In the genomic region with DNA sequence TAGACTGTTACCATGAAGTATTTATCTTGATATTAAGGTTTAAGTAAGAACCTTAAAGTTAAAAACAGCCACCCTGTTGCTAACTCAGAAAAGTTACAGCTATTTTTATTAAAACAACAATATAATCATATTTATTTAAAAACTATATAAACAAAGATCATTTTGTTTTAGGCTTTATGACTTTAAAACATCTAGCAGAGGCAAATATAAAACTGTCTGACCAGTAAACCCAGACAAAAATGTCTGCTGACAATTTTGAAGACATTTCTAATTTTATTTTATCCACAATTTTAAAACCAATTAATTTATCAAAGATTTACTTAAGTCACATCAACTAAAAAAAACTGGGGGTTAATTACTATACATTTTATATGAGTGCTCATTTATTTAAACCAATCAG, we compare ENCODE assay signal across 22 cellular contexts.
DNase-seq lines count a peak whose midpoint lies in the region; ATAC-seq, FAIRE-seq and TF ChIP-seq lines count a peak whose summit lies in the region.
"Had no signal": no experiment of that assay in that cellular context is flagged by ENCODE, and none has a peak within 500 bp of the region (broad histone marks: within the 10 kb centered on the region; RNA-seq: fewer than 3 reads in every experiment).

No MANE protein-coding gene starts in this region.

- CTCF ChIA-PET in HEK293 (lab: Yijun Ruan, JAX) = interaction anchor here (0.7 to 1.0 kb wide), 2 partner anchors 42 to 699 kb away, joined by 3 read pairs; partner anchors contain the start of gene NMI

- peak; percentile 68 for FAIRE-seq in colon (lab: Jason Lieb, UNC)
- FAIRE-seq: GM12891 had no signal

- no peak overlapping the region for H3K27ac ChIP-seq in HEK293 (ENCODE audit: extremely low read depth, low read depth, low read length)
- H3K27ac ChIP-seq: BLaER1 had no signal

- TF ChIP-seq CTCF in HEK293 (tag by site-specific recombination; IDR thresholded peaks at IDR 0.05) = no peak

- ATAC-seq in HG03045 (IDR thresholded peaks at IDR 0.05; ENCODE audit: unreplicated experiment) (no peak), GM18873 (IDR thresholded peaks at IDR 0.05; ENCODE audit: low FRiP score, unreplicated experiment) (no peak)

- POLR2A ChIA-PET in HEK293 (lab: Yijun Ruan, JAX) = no interaction called here

- no peaks in the 10 kb centered on the region for H3K9me3 ChIP-seq in HEK293 (ENCODE audit: control insufficient read depth, insufficient read depth, low read depth, low read length)
- H3K9me3 ChIP-seq: BE2C had no signal

- no peak for DNase-seq in GM03348 (ENCODE audit: low spot score)
- DNase-seq: 8988T; ACHN; BE2C; C1 segment of cervical spinal cord; CD4-positive, alpha-beta memory T cell; CD4-positive, CD25-positive, alpha-beta regulatory T cell; CD8-positive, alpha-beta memory T cell; COR-L47; DMS 273 treated with DMSO at 0.1 percent for 48 hours; DMS153; DMS53; DMS79; DND-41; EL; GDM1 had no signal

- peaks cover 0 to 12% of the 10 kb centered on the region in 2 experiments; a peak in 1 of 3 replicates for H3K36me3 ChIP-seq in HEK293 (ENCODE audit: control insufficient read depth in 2 of 2, insufficient read depth in 1 of 2, low read length in 2 of 2)
- H3K36me3 ChIP-seq: BE2C had no signal

- H3K4me3 ChIP-seq in HEK293 (ENCODE audit: low read depth, low read length) = no peak overlapping the region
- H3K4me3 ChIP-seq: BLaER1 had no signal

- H3K4me1 ChIP-seq in HEK293 (ENCODE audit: control insufficient read depth, insufficient read depth, low read length) = no peaks in the 10 kb centered on the region
- H3K4me1 ChIP-seq: BE2C, BLaER1 had no signal

TF ChIP-seq in HEK293, 187 proteins besides CTCF, POLR2A, EP300 and RAD21:
- TF ChIP-seq SETDB1 (IDR thresholded peaks at IDR 0.05; ENCODE audit: insufficient read length, low read length) (peak; percentile 92), ZNF626 (tag by site-specific recombination; IDR thresholded peaks at IDR 0.05) (0 out of 2 replicates have a peak, but pooled peaks have one; percentile 55)
- TF ChIP-seq, protein P1, sequence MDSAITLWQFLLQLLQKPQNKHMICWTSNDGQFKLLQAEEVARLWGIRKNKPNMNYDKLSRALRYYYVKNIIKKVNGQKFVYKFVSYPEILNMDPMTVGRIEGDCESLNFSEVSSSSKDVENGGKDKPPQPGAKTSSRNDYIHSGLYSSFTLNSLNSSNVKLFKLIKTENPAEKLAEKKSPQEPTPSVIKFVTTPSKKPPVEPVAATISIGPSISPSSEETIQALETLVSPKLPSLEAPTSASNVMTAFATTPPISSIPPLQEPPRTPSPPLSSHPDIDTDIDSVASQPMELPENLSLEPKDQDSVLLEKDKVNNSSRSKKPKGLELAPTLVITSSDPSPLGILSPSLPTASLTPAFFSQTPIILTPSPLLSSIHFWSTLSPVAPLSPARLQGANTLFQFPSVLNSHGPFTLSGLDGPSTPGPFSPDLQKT (IDR thresholded peaks at IDR 0.05; ENCODE audit: borderline replicate concordance, low read depth, low read length) = no peak
